Comparison of ENCODE assay signal across 9 cellular contexts in the genomic region with DNA sequence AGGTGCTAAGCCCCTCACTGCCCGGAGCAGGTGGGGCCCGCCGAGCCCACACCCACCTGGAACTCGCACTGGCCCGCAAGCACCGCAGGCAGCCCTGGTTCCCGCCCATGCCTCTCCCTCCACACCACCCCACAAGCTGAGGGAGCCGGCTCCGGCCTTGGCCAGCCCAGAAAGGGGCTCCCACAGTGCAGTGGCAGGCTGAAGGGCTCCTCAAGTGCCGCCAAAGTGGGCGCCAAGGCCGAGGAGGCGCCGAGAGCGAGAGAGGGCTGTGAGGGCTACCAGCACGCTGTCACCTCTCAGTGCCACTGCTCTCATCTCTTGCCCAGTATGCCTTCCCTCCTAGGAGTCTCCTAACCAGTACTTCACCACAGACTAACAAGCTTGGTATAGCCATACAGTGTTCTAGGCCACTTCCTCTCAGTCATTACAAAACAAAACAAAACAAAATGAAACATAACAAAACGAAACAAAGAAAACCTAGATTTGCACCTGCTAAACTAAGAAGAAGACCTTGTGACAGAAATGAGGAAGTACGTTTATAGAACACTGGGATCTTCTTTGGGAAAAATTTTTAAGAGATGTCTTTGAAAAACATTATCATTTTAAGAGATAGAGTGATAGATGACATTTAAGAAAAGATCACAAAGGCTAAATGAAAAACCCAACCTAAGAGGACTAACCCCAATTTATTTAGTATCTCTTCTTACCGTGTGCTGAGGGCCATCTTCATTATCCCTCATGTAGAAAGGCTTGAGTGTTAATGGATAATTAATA. TPM values are rescaled to one million over a fixed set of nuclear protein-coding genes. Genes with fewer than 3 reads are reported as not detected.
DNase-seq lines count a peak whose midpoint lies in the region; ATAC-seq, FAIRE-seq and TF ChIP-seq lines count a peak whose summit lies in the region.
"Had no signal": no experiment of that assay in that cellular context is flagged by ENCODE, and none has a peak within 500 bp of the region (broad histone marks: within the 10 kb centered on the region; RNA-seq: fewer than 3 reads in every experiment).

No MANE protein-coding gene starts in this region.

- WGBS in lower leg skin, 2 donors: 91 to 94% methylated on average over 14 to 19 of the region's 19 CpGs

- peaks cover 14% of the 10 kb centered on the region for H3K36me3 Mint-ChIP-seq in central memory CD8-positive, alpha-beta T cell (ENCODE audit: insufficient read depth)

- intact Hi-C loops in left cardiac atrium (cut with DNase I): no loop called here
- intact Hi-C loops in lower leg skin (cut with DNase I; ENCODE audit: low total_unique reads): no loop called here

- ATAC-seq in GM21447 (IDR thresholded peaks at IDR 0.05; ENCODE audit: unreplicated experiment): peak; percentile 99
- peak; percentile 99 for ATAC-seq in central memory CD8-positive, alpha-beta T cell (replicated peaks; ENCODE audit: extremely low read depth, poor library complexity, severe bottlenecking)
- ATAC-seq in left cardiac atrium: no peak
- ATAC-seq: HCT116 had no signal

- peak; percentile 52 for DNase-seq in GM12891 (ENCODE audit: insufficient read length, low spot score)
- DNase-seq in KBM-7: peak; percentile 14
- peak; percentile 29 to 34 for DNase-seq in central memory CD8-positive, alpha-beta T cell (ENCODE audit: low spot score in 2 of 2)
- DNase-seq in left cardiac atrium: no peak
- DNase-seq in HuH-7.5 (ENCODE audit: low spot score): no peak
- no peak for DNase-seq in lower leg skin (ENCODE audit: low spot score in 2 of 2)
- no peak for DNase-seq in SK-N-DZ (ENCODE audit: low spot score)

- peak overlapping the region; percentile 64 for H3K4me3 Mint-ChIP-seq in central memory CD8-positive, alpha-beta T cell

- no peaks in the 10 kb centered on the region for H3K27me3 Mint-ChIP-seq in central memory CD8-positive, alpha-beta T cell

- H3K4me1 Mint-ChIP-seq in central memory CD8-positive, alpha-beta T cell: peaks cover 17% of the 10 kb centered on the region

- TF ChIP-seq CTCF in lower leg skin (IDR thresholded peaks at IDR 0.05): no peak

- peak; percentile 91 for FAIRE-seq in GM12891 (lab: Jason Lieb, UNC)

- in situ Hi-C loops in KBM-7 (cut with MboI; ENCODE audit: low pct_unique_long_range_greater_than_20kb, low sequenced_read_pairs): no loop called here

- TF ChIP-seq POLR2A in GM12891 (IDR thresholded peaks at IDR 0.05; ENCODE audit: low read depth, low read length): no peak
- no peak for TF ChIP-seq POLR2A in lower leg skin (IDR thresholded peaks at IDR 0.05)

- H3K9me3 Mint-ChIP-seq in central memory CD8-positive, alpha-beta T cell: no peaks in the 10 kb centered on the region

- H3K4me3 ChIP-seq in lower leg skin (ENCODE audit: low read depth, poor library complexity, severe bottlenecking): no peak overlapping the region

- peak overlapping the region; percentile 93 for H3K27ac Mint-ChIP-seq in central memory CD8-positive, alpha-beta T cell (ENCODE audit: low read depth)

TF ChIP-seq in GM12891, 5 proteins besides CTCF, POLR2A, EP300 and RAD21:
- TF ChIP-seq TAF1 (IDR thresholded peaks at IDR 0.05; ENCODE audit: low read depth, low read length): no peak
- peak; percentile 86 for TF ChIP-seq SPI1 (IDR thresholded peaks at IDR 0.05; ENCODE audit: low read depth, low read length)
TF ChIP-seq in GM12891: peak in this region for 1.

RNA-seq across cellular contexts. Expression of a gene that starts 47.7 kb away (rescaled TPM):
- 3.8 TPM for polyA plus RNA-seq in GM12891 (2012; ENCODE audit: low read depth, missing spikeins)
- total RNA-seq in left cardiac atrium (10 to 100 TPM; 24.2 to 31.7 TPM), lower leg skin (10 to 100 TPM; 22.5 to 32.8 (median 30.1) TPM)
- polyA plus RNA-seq in SK-N-DZ (2014; cell fraction: cytosol; rRNA removed): 49.9 and 63.1 TPM in 2 replicates
- 33.1 and 42.8 TPM in 2 replicates for polyA plus RNA-seq in SK-N-DZ (2014; cell fraction: nucleus; rRNA removed)

Comparison
In these comparisons a context has a peak if more than half of its experiments do, and no peak if none do; other contexts are left out.
1. DNase-seq: peak in GM12891 (single experiment), KBM-7 (single experiment) and central memory CD8-positive, alpha-beta T cell (2 of 2); none in left cardiac atrium (single experiment), HuH-7.5 (single experiment), lower leg skin (0 of 2) and SK-N-DZ (single experiment).
2. ATAC-seq: peak in GM21447 (single experiment) and central memory CD8-positive, alpha-beta T cell (single experiment); none in left cardiac atrium (0 of 2).